Comparison of ENCODE assay signal across 8 cellular contexts in genomic region chr2:176131617-176132396, GRCh38. TPM values are rescaled to one million over a fixed set of nuclear protein-coding genes. Genes with fewer than 3 reads are reported as not detected.
DNase-seq lines count a peak whose midpoint lies in the region; ATAC-seq and TF ChIP-seq lines count a peak whose summit lies in the region.
"Had no signal": no experiment of that assay in that cellular context is flagged by ENCODE, and none has a peak within 500 bp of the region (broad histone marks: within the 10 kb centered on the region; RNA-seq: fewer than 3 reads in every experiment).

No MANE protein-coding gene starts in this region.

- no peaks in the 10 kb centered on the region for H4K20me1 ChIP-seq in SK-N-SH (ENCODE audit: insufficient read depth)

- CTCF ChIA-PET in SK-N-SH (lab: Yijun Ruan, JAX): interaction anchor here (0.8 to 26.1 kb wide), 17 partner anchors 8 to 1017 kb away, joined by 3 to 1047 read pairs (median 7); partner anchors contain the start of gene HOXD10

- H3K4me3 ChIP-seq in SK-N-SH (ENCODE audit: low read depth in 2 of 2, low read length in 1 of 2) (peak overlapping the region; percentile 69), duodenal mucosa (ENCODE audit: low read depth in 1 of 2, low read length in 2 of 2) (peak overlapping the region; percentile 23 to 57), skin epidermis (peak overlapping the region; percentile 30 to 55 (median 44))

- POLR2A ChIA-PET in SK-N-SH (lab: Yijun Ruan, JAX): interaction anchor here (0.7 to 6.3 kb wide), 8 partner anchors 8 to 1261 kb away, joined by 3 to 45 read pairs (median 10); partner anchors contain the start of genes HOXD9 and MTX2

- no peaks in the 10 kb centered on the region for H3K9me2 ChIP-seq in SK-N-SH

- H3K79me2 ChIP-seq in SK-N-SH (ENCODE audit: insufficient read depth): peaks cover 13% of the 10 kb centered on the region

- peak overlapping the region; percentile 66 for H3K9ac ChIP-seq in SK-N-SH
- no peak overlapping the region for H3K9ac ChIP-seq in duodenal mucosa (ENCODE audit: low read depth in 1 of 2, low read length in 2 of 2)

- TF ChIP-seq CTCF in SK-N-SH (IDR thresholded peaks at IDR 0.05): no peak

- H3K9me3 ChIP-seq in SK-N-SH (no peaks in the 10 kb centered on the region), duodenal mucosa (ENCODE audit: control insufficient read depth in 1 of 2, low read length in 2 of 2) (no peaks in the 10 kb centered on the region)

- H3K27ac ChIP-seq in SK-N-SH (ENCODE audit: low read depth in 2 of 2, low read length in 1 of 2) (peak overlapping the region; percentile 62 to 63), duodenal mucosa (ENCODE audit: low read depth, low read length) (no peak overlapping the region), skin epidermis (peak overlapping the region in 15 of 21 experiments; percentile 38 to 95 (median 86))

- H3K27me3 ChIP-seq in SK-N-SH (ENCODE audit: insufficient read depth): no peaks in the 10 kb centered on the region
- H3K27me3 ChIP-seq in duodenal mucosa (ENCODE audit: control insufficient read depth in 1 of 2, insufficient read depth in 2 of 2, low read length in 2 of 2): peaks cover 80 to 89% of the 10 kb centered on the region in 2 donors

- no peak for TF ChIP-seq EP300 in SK-N-SH (IDR thresholded peaks at IDR 0.05; ENCODE audit: borderline replicate concordance in 1 of 2, low read depth in 1 of 2, low read length in 1 of 2)

- H2AFZ ChIP-seq in SK-N-SH (ENCODE audit: low read depth): peak overlapping the region; percentile 68

- no peaks in the 10 kb centered on the region for H3K36me3 ChIP-seq in SK-N-SH (replicated peaks in 1 of 2; ENCODE audit: control insufficient read depth in 1 of 2, insufficient read depth in 2 of 2, low read length in 1 of 2)
- H3K36me3 ChIP-seq in duodenal mucosa (ENCODE audit: control insufficient read depth in 1 of 2, insufficient read depth in 2 of 2, low read length in 2 of 2): no peaks in the 10 kb centered on the region

- TF ChIP-seq RAD21 in SK-N-SH (IDR thresholded peaks at IDR 0.05; ENCODE audit: low read length): no peak

- ATAC-seq in SK-N-SH treated with all-trans-retinoic acid at 6 μM for 48 hours (no peak), HG02623 (IDR thresholded peaks at IDR 0.05; ENCODE audit: unreplicated experiment) (no peak)
- ATAC-seq: esophagus mucosa had no signal

- WGBS in SK-N-SH (ENCODE audit: low lambda C conversion rate): 18% methylated on average over 9 of the region's 9 CpGs

- DNase-seq in SK-N-SH: no peak
- no peak for DNase-seq in COLO829 (ENCODE audit: low spot score)
- DNase-seq: NCI-H2081 had no signal

- peaks cover 31% of the 10 kb centered on the region for H3F3A ChIP-seq in SK-N-SH (replicated peaks; ENCODE audit: insufficient read depth)

- H3K4me2 ChIP-seq in SK-N-SH: peak overlapping the region; percentile 81

- H3K4me1 ChIP-seq in SK-N-SH (ENCODE audit: control insufficient read depth in 1 of 2, insufficient read depth in 2 of 2, low read depth in 1 of 2, low read length in 1 of 2): peaks cover 29 to 43% of the 10 kb centered on the region in 2 experiments
- H3K4me1 ChIP-seq in duodenal mucosa (ENCODE audit: control insufficient read depth in 1 of 2, insufficient read depth in 2 of 2, low read length in 2 of 2): peaks cover 0 to 6% of the 10 kb centered on the region in 2 donors

TF ChIP-seq in SK-N-SH, 30 proteins besides CTCF, POLR2A, EP300 and RAD21 (continues in another document):
- TF ChIP-seq JUND (IDR thresholded peaks at IDR 0.05) (no peak), FOXJ3 (CRISPR knock-in tag; IDR thresholded peaks at IDR 0.05) (no peak), USF2 (IDR thresholded peaks at IDR 0.05; ENCODE audit: borderline replicate concordance, low read depth, low read length) (no peak), RFX5 (IDR thresholded peaks at IDR 0.05; ENCODE audit: low read length) (no peak)
- TF ChIP-seq, protein P1, sequence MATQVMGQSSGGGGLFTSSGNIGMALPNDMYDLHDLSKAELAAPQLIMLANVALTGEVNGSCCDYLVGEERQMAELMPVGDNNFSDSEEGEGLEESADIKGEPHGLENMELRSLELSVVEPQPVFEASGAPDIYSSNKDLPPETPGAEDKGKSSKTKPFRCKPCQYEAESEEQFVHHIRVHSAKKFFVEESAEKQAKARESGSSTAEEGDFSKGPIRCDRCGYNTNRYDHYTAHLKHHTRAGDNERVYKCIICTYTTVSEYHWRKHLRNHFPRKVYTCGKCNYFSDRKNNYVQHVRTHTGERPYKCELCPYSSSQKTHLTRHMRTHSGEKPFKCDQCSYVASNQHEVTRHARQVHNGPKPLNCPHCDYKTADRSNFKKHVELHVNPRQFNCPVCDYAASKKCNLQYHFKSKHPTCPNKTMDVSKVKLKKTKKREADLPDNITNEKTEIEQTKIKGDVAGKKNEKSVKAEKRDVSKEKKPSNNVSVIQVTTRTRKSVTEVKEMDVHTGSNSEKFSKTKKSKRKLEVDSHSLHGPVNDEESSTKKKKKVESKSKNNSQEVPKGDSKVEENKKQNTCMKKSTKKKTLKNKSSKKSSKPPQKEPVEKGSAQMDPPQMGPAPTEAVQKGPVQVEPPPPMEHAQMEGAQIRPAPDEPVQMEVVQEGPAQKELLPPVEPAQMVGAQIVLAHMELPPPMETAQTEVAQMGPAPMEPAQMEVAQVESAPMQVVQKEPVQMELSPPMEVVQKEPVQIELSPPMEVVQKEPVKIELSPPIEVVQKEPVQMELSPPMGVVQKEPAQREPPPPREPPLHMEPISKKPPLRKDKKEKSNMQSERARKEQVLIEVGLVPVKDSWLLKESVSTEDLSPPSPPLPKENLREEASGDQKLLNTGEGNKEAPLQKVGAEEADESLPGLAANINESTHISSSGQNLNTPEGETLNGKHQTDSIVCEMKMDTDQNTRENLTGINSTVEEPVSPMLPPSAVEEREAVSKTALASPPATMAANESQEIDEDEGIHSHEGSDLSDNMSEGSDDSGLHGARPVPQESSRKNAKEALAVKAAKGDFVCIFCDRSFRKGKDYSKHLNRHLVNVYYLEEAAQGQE (IDR thresholded peaks at IDR 0.05; ENCODE audit: low read depth, low read length): no peak

TF ChIP-seq in SK-N-SH treated with all-trans-retinoic acid at 6 μM for 48 hours, 23 proteins besides CTCF, POLR2A, EP300 and RAD21:
- no peak for TF ChIP-seq TOX (CRISPR knock-in tag; IDR thresholded peaks at IDR 0.05; ENCODE audit: borderline replicate concordance)
- no peak for TF ChIP-seq ESRRG (CRISPR knock-in tag; IDR thresholded peaks at IDR 0.05)

RNA-seq across cellular contexts. Expression of gene HOXD8, which starts 2.3 kb away (rescaled TPM):
- polyA plus RNA-seq in SK-N-SH (2012; rRNA removed): 6.4 and 8.2 TPM in 2 replicates
- polyA plus RNA-seq in SK-N-SH (2012; cell fraction: cytosol; rRNA removed): 9.8 and 10.2 TPM in 2 replicates
- polyA plus RNA-seq in SK-N-SH (2012; cell fraction: nucleus; rRNA removed): 3.2 and 5.0 TPM in 2 replicates

RNA-seq across cellular contexts. Expression of gene HOXD9, which starts 9.3 kb away (rescaled TPM):
- 3.6 and 4.8 TPM in 2 replicates for polyA plus RNA-seq in SK-N-SH (2012; rRNA removed)
- polyA plus RNA-seq in SK-N-SH (2012; cell fraction: cytosol; rRNA removed): 4.2 and 5.0 TPM in 2 replicates
- 4.3 and 6.4 TPM in 2 replicates for polyA plus RNA-seq in SK-N-SH (2012; cell fraction: nucleus; rRNA removed)

RNA-seq across cellular contexts. Expression of gene HOXD10, which starts 15.2 kb away (rescaled TPM):
- 0.03 and 0.10 TPM in 2 replicates for polyA plus RNA-seq in SK-N-SH (2012; rRNA removed)
- polyA plus RNA-seq in SK-N-SH (2012; cell fraction: cytosol; rRNA removed): 0.04 TPM in 2 replicates
- polyA plus RNA-seq in SK-N-SH (2012; cell fraction: nucleus; rRNA removed): 0.06 TPM in 1 of 2 replicates, not detected in the other

RNA-seq across cellular contexts. Expression of gene HOXD4, which starts 19.5 kb away (rescaled TPM):
- 1.0 and 1.6 TPM in 2 replicates for polyA plus RNA-seq in SK-N-SH (2012; rRNA removed)
- 0.24 and 0.43 TPM in 2 replicates for polyA plus RNA-seq in SK-N-SH (2012; cell fraction: cytosol; rRNA removed)
- 11.1 and 13.3 TPM in 2 replicates for polyA plus RNA-seq in SK-N-SH (2012; cell fraction: nucleus; rRNA removed)

RNA-seq across cellular contexts. Expression of gene HOXD11, which starts 24.7 kb away (rescaled TPM):
- polyA plus RNA-seq in SK-N-SH (2012; rRNA removed): not detected in 2 replicates
- not detected in 2 replicates for polyA plus RNA-seq in SK-N-SH (2012; cell fraction: cytosol; rRNA removed)
- polyA plus RNA-seq in SK-N-SH (2012; cell fraction: nucleus; rRNA removed): not detected in 2 replicates
